In the genomic region with DNA sequence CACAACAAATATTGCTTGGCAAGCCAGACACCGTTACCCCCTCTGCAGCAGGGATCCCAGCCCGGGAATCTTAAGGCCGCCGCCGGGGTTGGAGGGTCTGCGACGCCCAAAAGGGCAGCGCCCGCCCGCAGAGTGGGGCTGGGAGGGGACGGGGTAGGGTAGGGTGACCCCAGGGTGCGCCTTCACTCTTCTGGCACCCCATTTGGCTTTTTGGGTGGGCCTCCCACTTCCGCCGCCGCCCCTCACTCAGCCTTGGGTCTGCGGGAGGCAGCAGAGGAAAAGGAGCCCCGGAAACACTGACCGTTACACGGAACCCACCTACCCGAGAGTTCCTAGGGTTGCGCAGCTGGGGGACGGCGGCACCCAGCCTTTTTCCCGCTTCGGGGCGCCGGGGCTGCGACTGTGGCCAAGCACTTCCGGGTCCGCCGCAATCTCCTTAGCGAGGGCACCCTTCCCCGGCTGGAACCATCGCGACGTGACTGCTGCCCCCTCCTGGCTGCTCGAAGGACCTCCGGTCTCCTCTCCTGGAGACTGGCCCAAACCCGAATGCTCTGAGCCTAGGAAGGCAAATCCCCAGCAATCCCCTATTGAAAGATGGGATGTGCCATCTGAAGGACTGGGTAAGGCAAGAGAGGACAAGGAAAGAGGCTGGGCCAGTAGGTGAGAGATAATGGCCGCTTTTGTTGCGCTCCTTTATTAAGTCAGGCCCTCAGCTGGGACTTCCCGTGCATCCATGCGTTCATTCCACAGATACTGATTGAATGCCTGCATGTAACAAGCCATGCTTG, we compare ENCODE assay signal across 8 cellular contexts. TPM values are rescaled to one million over a fixed set of nuclear protein-coding genes. Genes with fewer than 3 reads are reported as not detected.
A peak's percentile ranks its signal among the peaks of the same experiment; 100 is the strongest.
DNase-seq lines count a peak whose midpoint lies in the region; TF ChIP-seq lines count a peak whose summit lies in the region.

A gene (minus strand): TSS at position 404 of the 788 bp plus-strand sequence. CDS start 1,447 bp downstream, outside the sequence.

- in situ Hi-C loops in G401 (cut with HindIII; ENCODE audit: low sequenced_read_pairs): no loop called here

- no peaks in the 10 kb centered on the region for H3K9me3 ChIP-seq in stomach smooth muscle (ENCODE audit: control insufficient read depth in 2 of 2, low read length in 2 of 2)

- H3K36me3 ChIP-seq in H7 (replicated peaks; ENCODE audit: control insufficient read depth, insufficient read depth, low read length): peaks cover 3% of the 10 kb centered on the region; the same call in 1 of the 2 replicates
- H3K36me3 ChIP-seq in stomach smooth muscle (ENCODE audit: control insufficient read depth in 2 of 2, insufficient read depth in 2 of 2, low read length in 2 of 2): peaks cover 0 to 3% of the 10 kb centered on the region in 2 donors

- peaks cover 20% of the 10 kb centered on the region for H3K36me3 Mint-ChIP-seq in neural crest cell (ENCODE audit: low read depth)

- peak within 1 kb of the TSS; percentile 86 for H3K4me3 ChIP-seq in H7 (ENCODE audit: insufficient read depth, low read depth, low read length)
- H3K4me3 ChIP-seq in foreskin fibroblast (ENCODE audit: low read depth in 1 of 2, low read length in 2 of 2): peak within 1 kb of the TSS; percentile 79 to 89
- peak within 1 kb of the TSS; percentile 68 to 91 for H3K4me3 ChIP-seq in stomach smooth muscle (ENCODE audit: low read length in 2 of 2)

- H3K4me1 ChIP-seq in stomach smooth muscle (ENCODE audit: control insufficient read depth, insufficient read depth, low read length): peaks cover 6% of the 10 kb centered on the region

- H3K9ac ChIP-seq in stomach smooth muscle (ENCODE audit: low read length in 2 of 2): peak within 1 kb of the TSS; percentile 88 to 90

- TF ChIP-seq CTCF in foreskin fibroblast (IDR thresholded peaks at IDR 0.05; ENCODE audit: low read depth, low read length): peak; percentile 91
- TF ChIP-seq CTCF in neural crest cell (conservative IDR thresholded peaks at IDR 0.05): peak; percentile 85

- peak within 1 kb of the TSS; percentile 93 for H3K27ac Mint-ChIP-seq in neural crest cell (ENCODE audit: unreplicated experiment)

- H3K4me3 Mint-ChIP-seq in neural crest cell: peak within 1 kb of the TSS; percentile 95

- DNase-seq in G401 (ENCODE audit: low spot score) (peak; percentile 87), H7 (peak; percentile 90), M059J (ENCODE audit: low read depth) (peak; percentile 85), SHP77 (lab: John Stamatoyannopoulos, UW) (peak; percentile 71 to 89), foreskin fibroblast (peak; percentile 79 to 95), neural crest cell (ENCODE audit: low read depth, low spot score) (peak; percentile 87)
- DNase-seq in activated effector memory CD4-positive, alpha-beta T cell treated with Interleukin-2 at 50 U/mL for 16 hours: peak; percentile 85

- H3K27me3 ChIP-seq in H7 (ENCODE audit: control insufficient read depth, insufficient read depth, low read length): no peaks in the 10 kb centered on the region
- H3K27me3 ChIP-seq in stomach smooth muscle (ENCODE audit: control insufficient read depth in 1 of 2, insufficient read depth in 2 of 2, low read length in 2 of 2): no peaks in the 10 kb centered on the region

- H3K27ac ChIP-seq in stomach smooth muscle (ENCODE audit: low read length): peak within 1 kb of the TSS; percentile 46

- H3K4me1 Mint-ChIP-seq in neural crest cell: peaks cover 25% of the 10 kb centered on the region

- H3K9me3 Mint-ChIP-seq in neural crest cell: no peaks in the 10 kb centered on the region

- no peaks in the 10 kb centered on the region for H3K27me3 Mint-ChIP-seq in neural crest cell (ENCODE audit: low read depth)

RNA-seq across cellular contexts. Expression of the gene that starts here (rescaled TPM):
- total RNA-seq in G401 (2014; rRNA removed; shearing (Covaris generic)): 64.4 and 74.0 TPM in 2 replicates
- total RNA-seq in H7 (2014; rRNA removed; shearing (Covaris generic)): 25.5 and 27.3 TPM in 2 replicates
- 35.5 and 40.6 TPM in 2 replicates for total RNA-seq in M059J (2014; rRNA removed; shearing (Covaris generic))
- total RNA-seq in neural crest cell: 25.0 and 27.8 TPM in 2 replicates

Comparison
In these comparisons a context has a peak if more than half of its experiments do, and no peak if none do; other contexts are left out.
1. Peak in every context shown above with its lines: DNase-seq, H3K4me3 ChIP-seq and H3K27ac ChIP-seq.